ENCODE assay signal across 7 cellular contexts in the genomic region with DNA sequence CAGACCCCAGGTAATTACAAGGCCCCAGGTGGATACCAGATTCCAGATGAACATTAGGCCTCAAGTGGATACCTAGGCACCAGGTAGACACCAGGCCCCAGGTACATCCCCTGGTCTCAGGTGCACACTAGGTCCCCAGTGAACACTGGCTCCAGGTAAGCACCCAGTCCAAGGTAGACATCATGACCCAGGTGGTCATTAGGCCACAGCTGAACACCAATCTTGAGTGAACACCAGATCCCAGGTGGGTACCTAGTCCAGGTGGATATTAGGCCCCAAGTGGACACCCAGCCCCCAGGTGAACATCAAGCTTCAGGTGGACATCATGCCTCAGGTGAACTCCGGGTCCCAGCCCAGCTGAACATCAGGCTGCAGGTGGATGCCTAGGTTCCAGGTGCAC.
DNase-seq lines count a peak whose midpoint lies in the region; ATAC-seq and TF ChIP-seq lines count a peak whose summit lies in the region.
"Not testable (repeated sequence)": the region's sequence is repeated elsewhere in the genome, so short reads cannot be mapped to it uniquely, and the experiment has no call there.

No MANE protein-coding gene starts in this region.

- H3K27me3 ChIP-seq in sigmoid colon, upper lobe of right lung: not testable (repeated sequence)

- 88% methylated on average over 1 of the region's 1 CpG for WGBS in sigmoid colon, 2 donors

- not testable (repeated sequence) for H3K4me3 ChIP-seq in sigmoid colon, upper lobe of right lung

- not testable (repeated sequence) for H3K27me3 Mint-ChIP-seq in activated CD4-positive, alpha-beta T cell treated with anti-CD3 and anti-CD28 coated beads, Interleukin-2, amount 10 ng/mL, durations not matched to agents 24 days and 14 days

- H3K4me1 Mint-ChIP-seq in activated CD4-positive, alpha-beta T cell treated with anti-CD3 and anti-CD28 coated beads, Interleukin-2, amount 10 ng/mL, durations not matched to agents 24 days and 14 days: not testable (repeated sequence)

- H3K36me3 ChIP-seq in sigmoid colon, upper lobe of right lung: not testable (repeated sequence)

- TF ChIP-seq EP300 in sigmoid colon (IDR thresholded peaks at IDR 0.05): not testable (repeated sequence)

- TF ChIP-seq POLR2A in sigmoid colon (IDR thresholded peaks at IDR 0.05): not testable (repeated sequence)

- H3K27ac ChIP-seq in sigmoid colon, upper lobe of right lung: not testable (repeated sequence)

- H3K4me3 Mint-ChIP-seq in activated CD4-positive, alpha-beta T cell treated with anti-CD3 and anti-CD28 coated beads, Interleukin-2, amount 10 ng/mL, durations not matched to agents 24 days and 14 days: not testable (repeated sequence)

- H3K4me1 ChIP-seq in sigmoid colon, upper lobe of right lung: not testable (repeated sequence)

- H3K9me3 Mint-ChIP-seq in activated CD4-positive, alpha-beta T cell treated with anti-CD3 and anti-CD28 coated beads, Interleukin-2, amount 10 ng/mL, durations not matched to agents 24 days and 14 days: not testable (repeated sequence)

- H3K27ac Mint-ChIP-seq in activated CD4-positive, alpha-beta T cell treated with anti-CD3 and anti-CD28 coated beads, Interleukin-2, amount 10 ng/mL, durations not matched to agents 24 days and 14 days: not testable (repeated sequence)

- intact Hi-C loops in activated CD4-positive, alpha-beta T cell treated with anti-CD3 and anti-CD28 coated beads, Interleukin-2, amount 10 ng/mL, durations not matched to agents 24 days and 14 days (cut with micrococcal nuclease); Right ventricle myocardium superior (cut with DNase I); sigmoid colon (cut with DNase I); upper lobe of right lung (cut with DNase I): not testable (repeated sequence)

- TF ChIP-seq CTCF in sigmoid colon (IDR thresholded peaks at IDR 0.05); upper lobe of right lung (IDR thresholded peaks at IDR 0.05): not testable (repeated sequence)

- H3K36me3 Mint-ChIP-seq in activated CD4-positive, alpha-beta T cell treated with anti-CD3 and anti-CD28 coated beads, Interleukin-2, amount 10 ng/mL, durations not matched to agents 24 days and 14 days (ENCODE audit: low read depth): not testable (repeated sequence)

- not testable (repeated sequence) for ATAC-seq in Right ventricle myocardium superior (ENCODE audit: poor library complexity); upper lobe of right lung

- peak; percentile 53 for DNase-seq in activated CD4-positive, alpha-beta T cell treated with anti-CD3 and anti-CD28 coated beads, Interleukin-2, amount 10 ng/mL, durations not matched to agents 24 days and 14 days
- peak; percentile 19 for DNase-seq in activated T-cell treated with anti-CD3 and anti-CD28 coated beads, Interleukin-2, amount 50 U/mL, for 1 hour
- peak; percentile 59 for DNase-seq in activated effector memory CD4-positive, alpha-beta T cell treated with anti-CD3 and anti-CD28 coated beads, Interleukin-2, amount 50 U/mL, for 16 hours
- DNase-seq in Right ventricle myocardium superior (peak; percentile 6), mesenteric fat pad (ENCODE audit: low spot score) (peak; percentile 86), sigmoid colon (peak; percentile 61), upper lobe of right lung (peak; percentile 33)

- not testable (repeated sequence) for H3K9me3 ChIP-seq in sigmoid colon, upper lobe of right lung

Comparison
In these comparisons a context has a peak if more than half of its experiments do, and no peak if none do; other contexts are left out.
1. DNase-seq: peak in every context shown above with its lines; median percentile 86 in mesenteric fat pad; 61 in sigmoid colon; 59 in activated effector memory CD4-positive, alpha-beta T cell treated with anti-CD3 and anti-CD28 coated beads, Interleukin-2, amount 50 U/mL, for 16 hours; 53 in activated CD4-positive, alpha-beta T cell treated with anti-CD3 and anti-CD28 coated beads, Interleukin-2, amount 10 ng/mL, durations not matched to agents 24 days and 14 days; 33 in upper lobe of right lung; 19 in activated T-cell treated with anti-CD3 and anti-CD28 coated beads, Interleukin-2, amount 50 U/mL, for 1 hour; 6 in Right ventricle myocardium superior.